Comparison of ENCODE assay signal across 9 cellular contexts in the genomic region with DNA sequence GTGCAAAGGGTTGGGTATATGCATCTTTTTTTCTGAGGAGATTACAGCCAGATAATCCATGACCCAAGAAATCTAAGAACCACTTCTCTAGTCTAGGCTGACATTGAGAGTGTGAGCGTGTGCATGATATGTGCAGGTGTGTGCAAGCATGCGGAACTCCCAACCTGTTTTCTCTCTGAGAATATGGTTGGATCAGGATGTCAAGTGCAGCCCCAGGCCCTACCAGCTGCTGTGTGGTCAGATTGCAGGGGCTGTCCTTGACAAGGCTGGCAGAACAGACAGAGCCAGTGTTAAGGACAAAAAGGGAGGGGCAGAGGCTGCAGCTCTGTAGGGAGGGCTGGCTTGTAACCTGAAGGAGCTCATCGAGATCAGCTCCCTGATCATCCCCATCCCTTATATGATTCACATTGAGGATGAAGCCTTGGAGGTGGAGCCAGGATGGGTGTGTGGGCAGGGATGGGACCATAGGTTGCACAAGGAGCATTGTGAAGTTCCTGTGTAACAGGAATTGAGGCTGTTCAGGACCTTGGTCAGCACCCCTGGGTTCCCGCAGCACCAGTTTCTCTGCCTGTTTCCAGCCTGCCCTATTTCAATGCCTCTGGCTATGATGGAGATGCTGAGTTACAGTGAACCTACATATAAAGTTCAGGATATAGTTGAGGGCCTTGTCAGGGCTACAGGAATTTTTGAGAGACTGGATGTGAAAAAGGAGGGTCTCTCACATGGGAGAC. TPM values are rescaled to one million over a fixed set of nuclear protein-coding genes. Genes with fewer than 3 reads are reported as not detected.
DNase-seq lines count a peak whose midpoint lies in the region; ATAC-seq and FAIRE-seq lines count a peak whose summit lies in the region.
"Had no signal": no experiment of that assay in that cellular context is flagged by ENCODE, and none has a peak within 500 bp of the region (broad histone marks: within the 10 kb centered on the region; RNA-seq: fewer than 3 reads in every experiment).

No MANE protein-coding gene starts in this region.

- no peak for ATAC-seq in HG02981 (IDR thresholded peaks at IDR 0.05; ENCODE audit: unreplicated experiment)

- no peak for FAIRE-seq in frontal cortex (lab: Jason Lieb, UNC)
- FAIRE-seq: endometrium had no signal

- DNase-seq in ELR (ENCODE audit: low read depth) (peak; percentile 64), LoVo (ENCODE audit: low spot score) (peak; percentile 74), T-helper 9 cell (peak; percentile 10), fibroblast of peridontal ligament (ENCODE audit: extremely low read depth) (peak; percentile 62), frontal cortex (ENCODE audit: low spot score in 2 of 2) (no peak), GOT3 (lab: John Stamatoyannopoulos, UW) (no peak)
- peak; percentile 18 for DNase-seq in stimulated activated CD4-positive, alpha-beta T cell treated with anti-CD3 and anti-CD28 coated beads, Interleukin-4, amount 100 ng/mL, for 1 hour

RNA-seq across cellular contexts. Expression of a gene that starts 52.6 kb away (rescaled TPM):
- 2.4 TPM for total RNA-seq in frontal cortex

Comparison
In these comparisons a context has a peak if more than half of its experiments do, and no peak if none do; other contexts are left out.
1. DNase-seq: peak in ELR (single experiment), LoVo (single experiment), T-helper 9 cell (single experiment), fibroblast of peridontal ligament (single experiment) and stimulated activated CD4-positive, alpha-beta T cell treated with anti-CD3 and anti-CD28 coated beads, Interleukin-4, amount 100 ng/mL, for 1 hour (single experiment); none in frontal cortex (0 of 2) and GOT3 (single experiment).